9 cellular contexts compared by ENCODE assay signal in the genomic region with DNA sequence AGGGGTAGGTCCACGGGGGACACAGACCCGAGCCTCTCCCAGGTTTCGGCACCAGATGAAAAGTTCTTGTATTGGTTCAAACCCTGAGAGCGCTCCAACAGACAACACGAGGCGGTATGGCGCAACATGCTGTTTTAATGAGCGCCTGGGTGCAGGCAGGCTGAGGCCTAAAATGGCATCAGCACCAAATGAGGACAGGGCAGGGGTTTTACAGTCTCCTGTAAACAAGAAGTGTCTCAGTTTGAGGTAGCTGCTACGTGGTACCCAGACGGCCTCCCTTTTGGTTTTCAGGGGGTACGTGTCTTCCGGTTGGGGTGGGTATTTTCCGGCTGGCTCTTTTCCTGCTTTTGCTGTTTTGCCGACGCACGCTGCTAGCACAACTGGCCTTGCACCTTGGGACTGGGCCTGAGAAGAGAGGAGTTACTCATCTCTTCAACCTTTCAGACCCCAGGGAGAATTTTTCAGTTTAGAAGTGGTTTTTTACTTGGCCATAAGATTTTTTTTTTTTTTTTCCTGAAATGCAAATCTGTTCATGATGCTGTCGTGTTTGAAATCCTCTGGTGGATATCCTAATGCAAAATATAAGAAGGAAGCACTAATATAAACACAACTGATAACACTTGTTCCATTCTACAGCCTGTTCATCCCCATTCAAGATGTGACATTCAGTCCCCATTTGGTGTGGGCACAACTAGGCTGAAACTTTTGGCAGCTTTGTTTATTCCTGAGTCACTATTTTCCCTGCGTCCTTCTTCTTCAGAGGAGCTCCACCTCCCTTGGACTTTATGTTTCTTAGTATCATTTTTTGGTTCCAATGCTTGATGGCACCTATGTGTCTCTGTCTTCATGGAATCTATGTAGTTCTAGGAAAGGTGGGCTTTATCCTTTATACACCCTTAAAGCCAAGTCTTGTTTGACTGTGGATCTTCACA. TPM values are rescaled to one million over a fixed set of nuclear protein-coding genes. Genes with fewer than 3 reads are reported as not detected.
DNase-seq lines count a peak whose midpoint lies in the region; ATAC-seq and TF ChIP-seq lines count a peak whose summit lies in the region.
"Had no signal": no experiment of that assay in that cellular context is flagged by ENCODE, and none has a peak within 500 bp of the region (broad histone marks: within the 10 kb centered on the region; RNA-seq: fewer than 3 reads in every experiment).

No MANE protein-coding gene starts in this region.

- TF ChIP-seq CTCF in mesothelial cell of epicardium (IDR thresholded peaks at IDR 0.05; ENCODE audit: unreplicated experiment) = no peak

- peaks cover 28% of the 10 kb centered on the region for H3K4me1 Mint-ChIP-seq in mesothelial cell of epicardium

- H3K36me3 Mint-ChIP-seq in mesothelial cell of epicardium = peaks cover 22% of the 10 kb centered on the region

- H3K4me3 Mint-ChIP-seq in mesothelial cell of epicardium = no peak overlapping the region
- H3K4me3 Mint-ChIP-seq: neural crest cell had no signal

- H3K27ac Mint-ChIP-seq in mesothelial cell of epicardium = peak overlapping the region; percentile 24

- ATAC-seq in GM18519 (IDR thresholded peaks at IDR 0.05; ENCODE audit: low FRiP score, unreplicated experiment) (peak; percentile 36), GM21515 (IDR thresholded peaks at IDR 0.05; ENCODE audit: unreplicated experiment) (peak; percentile 49), HG03460 (IDR thresholded peaks at IDR 0.05; ENCODE audit: unreplicated experiment) (peak; percentile 55), left lobe of liver (no peak)

- DNase-seq in mesothelial cell of epicardium (ENCODE audit: low spot score in 2 of 2, unreplicated experiment in 2 of 2) = no peak
- no peak for DNase-seq in posterior cingulate gyrus
- no peak for DNase-seq in left lobe of liver (ENCODE audit: low spot score)
- DNase-seq in NCI-H2227 (lab: John Stamatoyannopoulos, UW; ENCODE audit: unreplicated experiment) = no peak
- DNase-seq in ureter (ENCODE audit: low spot score) = no peak

- intact Hi-C loops in posterior cingulate gyrus (cut with DNase I) = no loop called here

- H3K27me3 Mint-ChIP-seq in mesothelial cell of epicardium (ENCODE audit: low read depth) = no peaks in the 10 kb centered on the region

- peaks cover 8% of the 10 kb centered on the region for H3K9me3 Mint-ChIP-seq in mesothelial cell of epicardium

RNA-seq across cellular contexts. Expression of gene PPFIBP2, which starts 6.5 kb away (rescaled TPM):
- total RNA-seq in mesothelial cell of epicardium (65.8 to 73.8 TPM (median 69.1 TPM) in 3 replicates), left lobe of liver (25.2 TPM), ureter (415 TPM)

RNA-seq across cellular contexts. Expression of gene OLFML1, which starts 35.0 kb away (rescaled TPM):
- total RNA-seq in mesothelial cell of epicardium = 45.3 to 47.7 TPM (median 45.6 TPM) in 3 replicates
- total RNA-seq in left lobe of liver = 2.2 TPM
- 13.6 TPM for total RNA-seq in ureter
